2 cellular contexts compared by ENCODE assay signal in the genomic region with DNA sequence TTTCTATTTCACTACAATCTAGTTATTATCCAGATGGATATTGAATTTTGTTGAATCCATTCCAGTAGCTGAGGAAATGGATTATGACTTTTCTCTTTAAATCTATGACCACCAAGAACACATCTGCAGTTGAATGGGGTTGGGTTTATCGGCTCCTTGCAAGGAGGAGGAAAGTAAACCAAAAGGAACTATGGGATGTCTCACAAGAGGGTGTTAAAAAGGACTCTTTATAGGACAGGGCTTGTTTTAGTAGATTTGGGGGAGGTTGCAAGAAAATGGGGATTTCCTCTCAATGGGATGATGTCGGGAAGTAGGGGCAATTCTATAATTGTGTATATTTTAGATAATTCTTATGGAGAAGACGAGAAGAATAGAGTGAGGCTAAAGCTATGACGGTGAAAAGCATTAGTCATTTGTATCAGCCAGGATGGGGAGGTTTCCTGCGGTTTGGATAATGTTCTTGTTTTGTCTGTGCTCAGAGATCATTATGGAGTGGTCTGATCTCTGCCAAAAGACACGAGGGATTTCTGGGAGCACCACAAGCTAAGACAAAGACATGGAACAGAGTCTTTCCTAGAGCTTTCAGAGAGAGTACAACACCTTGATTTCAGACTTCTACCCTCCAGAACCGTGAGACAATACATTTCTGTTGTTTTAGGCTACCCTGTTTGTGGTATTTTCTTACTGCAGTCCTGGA.
TF ChIP-seq lines count a peak whose summit lies in the region.

No MANE protein-coding gene starts in this region.

TF ChIP-seq in K562, 482 proteins besides CTCF, POLR2A, EP300 and RAD21 (continues in another document):
- TF ChIP-seq ZSCAN32 (CRISPR knock-in tag; IDR thresholded peaks at IDR 0.05), result no peak
- no peak for TF ChIP-seq CEBPB (tag; IDR thresholded peaks at IDR 0.05)
- no peak for TF ChIP-seq U2AF2 (optimal IDR thresholded peaks at IDR 0.05; ENCODE audit: low read depth, low read length)
- TF ChIP-seq ZNF57 (CRISPR knock-in tag; IDR thresholded peaks at IDR 0.05), result no peak
- peak; percentile 76 for TF ChIP-seq ETV1 (tag; conservative IDR thresholded peaks at IDR 0.05; ENCODE audit: low read depth)
- TF ChIP-seq BRCA1 (IDR thresholded peaks at IDR 0.05), result no peak
- TF ChIP-seq BRCA1 (CRISPR knock-in tag; IDR thresholded peaks at IDR 0.05), result no peak
- no peak for TF ChIP-seq FOXA1 (IDR thresholded peaks at IDR 0.05; ENCODE audit: borderline replicate concordance)
- TF ChIP-seq CC2D1A (IDR thresholded peaks at IDR 0.05), result 0 out of 2 replicates have a peak, but pooled peaks have one; percentile 35
- peak; percentile 80; the same call in 1 of the 2 replicates for TF ChIP-seq GATAD2A (IDR thresholded peaks at IDR 0.05)
- no peak for TF ChIP-seq ZBTB1 (CRISPR knock-in tag; IDR thresholded peaks at IDR 0.05; ENCODE audit: borderline replicate concordance, low read depth)
- no peak for TF ChIP-seq ZNF146 (CRISPR knock-in tag; IDR thresholded peaks at IDR 0.05; ENCODE audit: unreplicated experiment)
- no peak for TF ChIP-seq NCOA2 (IDR thresholded peaks at IDR 0.05; ENCODE audit: partially characterized antibody in 2 of 2)
- no peak for TF ChIP-seq NR2C2 (CRISPR knock-in tag; IDR thresholded peaks at IDR 0.05)
- peak; percentile 22; the same call in 1 of the 2 replicates for TF ChIP-seq NR2C2 (tag; IDR thresholded peaks at IDR 0.05)
- TF ChIP-seq ZNF12 (CRISPR knock-in tag; IDR thresholded peaks at IDR 0.05), result no peak
- TF ChIP-seq TAF15 (IDR thresholded peaks at IDR 0.05; ENCODE audit: low read depth, low read length), result no peak
- TF ChIP-seq ZZZ3 (IDR thresholded peaks at IDR 0.05), result no peak
- TF ChIP-seq, protein P1, sequence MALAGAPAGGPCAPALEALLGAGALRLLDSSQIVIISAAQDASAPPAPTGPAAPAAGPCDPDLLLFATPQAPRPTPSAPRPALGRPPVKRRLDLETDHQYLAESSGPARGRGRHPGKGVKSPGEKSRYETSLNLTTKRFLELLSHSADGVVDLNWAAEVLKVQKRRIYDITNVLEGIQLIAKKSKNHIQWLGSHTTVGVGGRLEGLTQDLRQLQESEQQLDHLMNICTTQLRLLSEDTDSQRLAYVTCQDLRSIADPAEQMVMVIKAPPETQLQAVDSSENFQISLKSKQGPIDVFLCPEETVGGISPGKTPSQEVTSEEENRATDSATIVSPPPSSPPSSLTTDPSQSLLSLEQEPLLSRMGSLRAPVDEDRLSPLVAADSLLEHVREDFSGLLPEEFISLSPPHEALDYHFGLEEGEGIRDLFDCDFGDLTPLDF (CRISPR knock-in tag; IDR thresholded peaks at IDR 0.05), result no peak
- no peak for TF ChIP-seq RREB1 (CRISPR knock-in tag; IDR thresholded peaks at IDR 0.05)
- no peak for TF ChIP-seq PTBP1 (IDR thresholded peaks at IDR 0.05; ENCODE audit: low read depth, low read length)
- peak; percentile 84 for TF ChIP-seq SOX6 (IDR thresholded peaks at IDR 0.05)
- TF ChIP-seq SRSF1 (IDR thresholded peaks at IDR 0.05; ENCODE audit: low read depth, low read length), result no peak
- peak; percentile 70; the same call in 1 of the 2 replicates for TF ChIP-seq LEF1 (IDR thresholded peaks at IDR 0.05)
- TF ChIP-seq PCBP2 (IDR thresholded peaks at IDR 0.05; ENCODE audit: low read depth, low read length, poor library complexity, severe bottlenecking), result no peak

TF ChIP-seq in GM12891, 5 proteins besides CTCF, POLR2A, EP300 and RAD21:
- no peak for TF ChIP-seq POLR2AphosphoS5 (IDR thresholded peaks at IDR 0.05; ENCODE audit: low read depth, low read length)
- no peak for TF ChIP-seq SPI1 (IDR thresholded peaks at IDR 0.05; ENCODE audit: low read depth, low read length)
- no peak for TF ChIP-seq POU2F2 (IDR thresholded peaks at IDR 0.05; ENCODE audit: low read depth, low read length)
- TF ChIP-seq TAF1 (IDR thresholded peaks at IDR 0.05; ENCODE audit: low read depth, low read length), result no peak
- TF ChIP-seq PAX5 (IDR thresholded peaks at IDR 0.05; ENCODE audit: insufficient read depth, low read length, severe bottlenecking), result no peak
